Comparison of ENCODE assay signal across 12 cellular contexts in the genomic region with DNA sequence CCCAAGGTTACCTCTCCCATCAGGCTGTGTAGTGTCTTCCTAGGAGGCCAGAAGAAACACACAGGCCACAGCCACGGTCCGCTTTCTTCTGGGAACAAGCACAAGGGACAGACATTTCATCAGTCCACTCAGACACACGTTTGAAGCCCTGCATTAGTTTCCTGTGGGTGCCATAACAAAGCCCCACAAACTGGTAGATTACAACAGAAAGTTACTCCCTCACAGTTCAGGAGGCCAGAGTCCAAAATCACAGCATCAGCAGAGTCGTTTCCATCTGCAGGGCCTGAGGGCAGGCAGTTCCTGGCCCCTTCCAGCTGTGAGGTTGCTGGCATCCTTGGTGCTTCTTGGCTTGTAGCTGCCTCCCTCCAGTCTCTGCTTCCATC. TPM values are rescaled to one million over a fixed set of nuclear protein-coding genes. Genes with fewer than 3 reads are reported as not detected.
DNase-seq lines count a peak whose midpoint lies in the region; ATAC-seq and TF ChIP-seq lines count a peak whose summit lies in the region.
"Had no signal": no experiment of that assay in that cellular context is flagged by ENCODE, and none has a peak within 500 bp of the region (broad histone marks: within the 10 kb centered on the region; RNA-seq: fewer than 3 reads in every experiment).

No MANE protein-coding gene starts in this region.

- H3K36me3 ChIP-seq in CD4-positive, alpha-beta memory T cell (ENCODE audit: insufficient read depth, low read length) = no peaks in the 10 kb centered on the region
- peaks cover 6% of the 10 kb centered on the region for H3K36me3 ChIP-seq in IMR-90 (ENCODE audit: control insufficient read depth, insufficient read depth, low read length)
- H3K36me3 ChIP-seq: BLaER1 had no signal

- H3K4me2 ChIP-seq in IMR-90 (ENCODE audit: low read depth, low read length) = 0 out of 2 replicates have a peak overlapping the region, but pooled peaks have one; percentile 5
- H3K4me2 ChIP-seq: BLaER1 had no signal

- POLR2A ChIA-PET in CD4-positive, alpha-beta memory T cell (lab: Charles Lee; ENCODE audit: partially characterized antibody) = no interaction called here
- POLR2A ChIA-PET in IMR-90 (lab: Charles Lee; ENCODE audit: unreplicated experiment) = no interaction called here

- no peak overlapping the region for H2BK20ac ChIP-seq in IMR-90 (ENCODE audit: low read depth, low read length)

- no peak overlapping the region for H2BK5ac ChIP-seq in IMR-90 (ENCODE audit: low read depth, low read length, poor library complexity, severe bottlenecking)

- TF ChIP-seq CTCF in IMR-90 (conservative IDR thresholded peaks at IDR 0.05; ENCODE audit: low read depth, low read length) (no peak), HFFc6 (IDR thresholded peaks at IDR 0.05) (no peak), mesothelial cell of epicardium (IDR thresholded peaks at IDR 0.05; ENCODE audit: unreplicated experiment) (no peak)

- no peak overlapping the region for H4K8ac ChIP-seq in IMR-90 (ENCODE audit: low read depth in 2 of 2, low read length in 2 of 2)

- dilution Hi-C loops in IMR-90 (cut with HindIII; ENCODE audit: low sequenced_read_pairs, unreplicated experiment) = no loop called here

- H3K36me3 Mint-ChIP-seq in CD4-positive, alpha-beta memory T cell = no peaks in the 10 kb centered on the region
- H3K36me3 Mint-ChIP-seq in HFFc6 (ENCODE audit: low read depth) (peaks cover 43% of the 10 kb centered on the region), mesothelial cell of epicardium (peaks cover 11% of the 10 kb centered on the region)

- H3K9me1 ChIP-seq in IMR-90 (ENCODE audit: insufficient read depth, low read length) = 0 out of 2 replicates have a peak, but pooled peaks cover 6% of the 10 kb centered on the region

- H3K4me3 ChIP-seq in CD4-positive, alpha-beta memory T cell (ENCODE audit: low read length in 2 of 2) = no peak overlapping the region
- no peak overlapping the region for H3K4me3 ChIP-seq in IMR-90 (ENCODE audit: insufficient read depth, low read depth, low read length)
- H3K4me3 ChIP-seq: BLaER1 had no signal

- 0 out of 2 replicates have a peak, but pooled peaks cover 9% of the 10 kb centered on the region for H4K20me1 ChIP-seq in IMR-90 (ENCODE audit: insufficient read depth, low read length)
- H4K20me1 ChIP-seq: BLaER1 had no signal

- H3K4ac ChIP-seq in IMR-90 (ENCODE audit: low read depth, low read length) = no peak overlapping the region

- peak; percentile 12 for ATAC-seq in GM19035 (IDR thresholded peaks at IDR 0.05; ENCODE audit: unreplicated experiment)
- peak; percentile 22 for ATAC-seq in HG02759 (IDR thresholded peaks at IDR 0.05; ENCODE audit: unreplicated experiment)
- no peak for ATAC-seq in IMR-90 (ENCODE audit: low read depth)

- no peaks in the 10 kb centered on the region for H3K27me3 ChIP-seq in CD4-positive, alpha-beta memory T cell (ENCODE audit: insufficient read depth, low read length)
- H3K27me3 ChIP-seq in IMR-90 (ENCODE audit: control insufficient read depth, insufficient read depth, low read length) = no peaks in the 10 kb centered on the region
- H3K27me3 ChIP-seq: BLaER1 had no signal

- no peaks in the 10 kb centered on the region for H3K79me1 ChIP-seq in IMR-90 (ENCODE audit: low read depth in 1 of 2, low read length in 2 of 2)

- H4K5ac ChIP-seq in IMR-90 (ENCODE audit: low read depth, low read length) = no peak overlapping the region

- H3K4me1 Mint-ChIP-seq in CD4-positive, alpha-beta memory T cell = peaks cover 10 to 12% (median 11%) of the 10 kb centered on the region in 4 donors
- H3K4me1 Mint-ChIP-seq in HFFc6 (ENCODE audit: low read depth) (peaks cover 22% of the 10 kb centered on the region), mesothelial cell of epicardium (no peaks in the 10 kb centered on the region)

- H3K56ac ChIP-seq in IMR-90 (ENCODE audit: extremely low read depth, insufficient read depth, low read length) = no peak overlapping the region

- peak overlapping the region in 5 of 8 donors; percentile 12 to 69 (median 39) for H3K4me3 Mint-ChIP-seq in CD4-positive, alpha-beta memory T cell
- H3K4me3 Mint-ChIP-seq in HFFc6 (no peak overlapping the region), mesothelial cell of epicardium (no peak overlapping the region)

- no peak overlapping the region for H2AFZ ChIP-seq in IMR-90 (replicated peaks; ENCODE audit: low read length, poor library complexity)

- DNase-seq in CD4-positive, alpha-beta memory T cell = no peak
- DNase-seq in IMR-90 (no peak), HFFc6 (no peak), 8988T (no peak), DMS 273 treated with DMSO at 0.1 percent for 48 hours (lab: John Stamatoyannopoulos, UW) (no peak), mesothelial cell of epicardium (ENCODE audit: low spot score in 2 of 2, unreplicated experiment in 2 of 2) (no peak)
- DNase-seq: H7; islet precursor cell; stimulated activated naive CD4-positive, alpha-beta T cell had no signal

- no peak overlapping the region for H3K14ac ChIP-seq in IMR-90 (replicated peaks; ENCODE audit: low read depth, low read length)

- H3K27ac Mint-ChIP-seq in CD4-positive, alpha-beta memory T cell = peak overlapping the region in 5 of 7 donors; percentile 2 to 77 (median 52)
- no peak overlapping the region for H3K27ac Mint-ChIP-seq in HFFc6
- no peak overlapping the region for H3K27ac Mint-ChIP-seq in mesothelial cell of epicardium

- no peak overlapping the region for H2AK9ac ChIP-seq in IMR-90 (replicated peaks; ENCODE audit: low read depth, low read length, poor library complexity)

- intact Hi-C loops in CD4-positive, alpha-beta memory T cell (cut with micrococcal nuclease) = no loop called here
- intact Hi-C loops in IMR-90 (cut with micrococcal nuclease) = no loop called here

- H2AK5ac ChIP-seq in IMR-90 (ENCODE audit: low read depth, low read length) = no peak overlapping the region

- H3K23ac ChIP-seq in IMR-90 (ENCODE audit: low read depth, low read length) = no peak overlapping the region

- no TSS peak for BruUV-seq in IMR-90 (replicated peaks; lab: Mats Ljungman, UMichigan)

- no peak for TF ChIP-seq POLR2A in IMR-90 (IDR thresholded peaks at IDR 0.05; ENCODE audit: low read depth, low read length)

- H4K91ac ChIP-seq in IMR-90 (ENCODE audit: insufficient read depth, low read depth, low read length) = no peak overlapping the region

- H3K27me3 Mint-ChIP-seq in CD4-positive, alpha-beta memory T cell = peaks cover 3 to 18% of the 10 kb centered on the region in 2 donors
- H3K27me3 Mint-ChIP-seq in HFFc6 (ENCODE audit: insufficient read depth) = peaks cover 4% of the 10 kb centered on the region; the same call in 1 of the 2 replicates
- H3K27me3 Mint-ChIP-seq in mesothelial cell of epicardium (ENCODE audit: low read depth) = peaks cover 8% of the 10 kb centered on the region

- no peak overlapping the region for H3K27ac ChIP-seq in CD4-positive, alpha-beta memory T cell (ENCODE audit: low read depth, low read length)
- H3K27ac ChIP-seq in IMR-90 (ENCODE audit: insufficient read depth, low read length) = no peak overlapping the region
- H3K27ac ChIP-seq: BLaER1 had no signal

- H3K9me3 Mint-ChIP-seq in CD4-positive, alpha-beta memory T cell = peaks cover 0 to 26% (median 14%) of the 10 kb centered on the region in 8 donors
- H3K9me3 Mint-ChIP-seq in HFFc6 (peaks cover 14% of the 10 kb centered on the region), mesothelial cell of epicardium (peaks cover 11% of the 10 kb centered on the region)

- H3K4me1 ChIP-seq in CD4-positive, alpha-beta memory T cell (ENCODE audit: insufficient read depth, low read length) = peaks cover 5% of the 10 kb centered on the region
- H3K4me1 ChIP-seq in IMR-90 (ENCODE audit: control insufficient read depth, insufficient read depth, low read length) = peaks cover 9% of the 10 kb centered on the region; the same call in 1 of the 2 replicates

- TF ChIP-seq RAD21 in IMR-90 (IDR thresholded peaks at IDR 0.05; ENCODE audit: low read length) = no peak

- H3K9ac ChIP-seq in IMR-90 (ENCODE audit: low read depth, low read length) = no peak overlapping the region
- H3K9ac ChIP-seq: BLaER1 had no signal

- peaks cover 0 to 4% of the 10 kb centered on the region in 2 donors for H3K9me3 ChIP-seq in CD4-positive, alpha-beta memory T cell (ENCODE audit: control insufficient read depth in 1 of 2, low read length in 2 of 2)
- peaks cover 6% of the 10 kb centered on the region for H3K9me3 ChIP-seq in IMR-90 (ENCODE audit: control insufficient read depth, insufficient read depth, low read length)

- in situ Hi-C loops in IMR-90 (cut with MboI; ENCODE audit: low sequenced_read_pairs) = loop anchor here (25.0 kb wide), 2 partner anchors 1045 to 1220 kb away; a partner anchor contains a TSS

- H2BK120ac ChIP-seq in IMR-90 (ENCODE audit: low read depth, low read length) = no peak overlapping the region

- no peak overlapping the region for H2BK15ac ChIP-seq in IMR-90 (ENCODE audit: low read depth, low read length)

- no peak overlapping the region for H3K18ac ChIP-seq in IMR-90 (ENCODE audit: low read depth, low read length)

- WGBS in IMR-90 (ENCODE audit: extremely low coverage in 2 of 2, insufficient read length in 1 of 2), 2 experiments = 49% methylated on average over 4 of the region's 4 CpGs; no CpG with 5 or more reads in 1 of the 2 experiments

- CTCF ChIA-PET in CD4-positive, alpha-beta memory T cell (lab: Charles Lee; ENCODE audit: partially characterized antibody) = interaction anchor here (1.0 to 2.0 kb wide), 2 partner anchors 14 to 16 kb away, joined by 3 to 10 read pairs; no protein-coding TSS in a partner anchor
- CTCF ChIA-PET in IMR-90 (lab: Yijun Ruan, JAX) = interaction anchor here (1.0 to 1.5 kb wide), 2 partner anchors 45 to 86 kb away, joined by 4 to 7 read pairs; no protein-coding TSS in a partner anchor

TF ChIP-seq in IMR-90, 13 proteins besides CTCF, POLR2A, EP300 and RAD21 (continues in another document):
- TF ChIP-seq CHD1 (IDR thresholded peaks at IDR 0.05; ENCODE audit: low read depth, low read length) (no peak), FOS (IDR thresholded peaks at IDR 0.05; ENCODE audit: low read depth, low read length) (no peak)

RNA-seq across cellular contexts. Expression of gene PRLH, which starts 8.8 kb away (rescaled TPM):
- not detected for total RNA-seq in CD4-positive, alpha-beta memory T cell
- polyA plus RNA-seq in CD4-positive, alpha-beta memory T cell = not detected
- not detected in 2 replicates for total RNA-seq in IMR-90 (2012; rRNA removed)
- not detected in 2 replicates for polyA plus RNA-seq in IMR-90 (2012; rRNA removed)
- not detected in 2 replicates for polyA plus RNA-seq in IMR-90 (2012; cell fraction: cytosol; rRNA removed)
- not detected in 2 replicates for polyA plus RNA-seq in IMR-90 (2012; cell fraction: nucleus; rRNA removed; ENCODE audit: low replicate concordance)
- total RNA-seq in HFFc6 (2021; fragmentation: NEBNext Ultra II Directional; extraction: Animal tissue kit (Norgen Biotek cat#: 25700)) = not detected
- total RNA-seq in mesothelial cell of epicardium = not detected in 3 replicates
- total RNA-seq: H7 had no signal

RNA-seq across cellular contexts. Expression of gene RAB17, which starts 32.9 kb away (rescaled TPM):
- total RNA-seq in CD4-positive, alpha-beta memory T cell = not detected
- not detected for polyA plus RNA-seq in CD4-positive, alpha-beta memory T cell
- total RNA-seq in IMR-90 (2012; rRNA removed) = not detected in 2 replicates
- polyA plus RNA-seq in IMR-90 (2012; rRNA removed) = 0.17 and 0.41 TPM in 2 replicates
- polyA plus RNA-seq in IMR-90 (2012; cell fraction: cytosol; rRNA removed) = 0.05 and 0.34 TPM in 2 replicates
- 1.9 and 2.9 TPM in 2 replicates for polyA plus RNA-seq in IMR-90 (2012; cell fraction: nucleus; rRNA removed; ENCODE audit: low replicate concordance)
- under 1 TPM in 4 of 6 experiments, not detected in 2; 0.13 to 0.36 (median 0.25) TPM for total RNA-seq in HFFc6 (2021; fragmentation: NEBNext Ultra II Directional; extraction: Animal tissue kit (Norgen Biotek cat#: 25700))
- total RNA-seq in mesothelial cell of epicardium = 10.6 to 12.7 TPM (median 11.0 TPM) in 3 replicates

Comparison
In these comparisons a context has a peak if more than half of its experiments do, and no peak if none do; other contexts are left out.
1. H3K27ac Mint-ChIP-seq: peak in CD4-positive, alpha-beta memory T cell (5 of 7); none in HFFc6 (single experiment) and mesothelial cell of epicardium (single experiment).
2. H3K4me3 Mint-ChIP-seq: peak in CD4-positive, alpha-beta memory T cell (5 of 8); none in HFFc6 (single experiment) and mesothelial cell of epicardium (single experiment).